9 cellular contexts compared by ENCODE assay signal in the genomic region with DNA sequence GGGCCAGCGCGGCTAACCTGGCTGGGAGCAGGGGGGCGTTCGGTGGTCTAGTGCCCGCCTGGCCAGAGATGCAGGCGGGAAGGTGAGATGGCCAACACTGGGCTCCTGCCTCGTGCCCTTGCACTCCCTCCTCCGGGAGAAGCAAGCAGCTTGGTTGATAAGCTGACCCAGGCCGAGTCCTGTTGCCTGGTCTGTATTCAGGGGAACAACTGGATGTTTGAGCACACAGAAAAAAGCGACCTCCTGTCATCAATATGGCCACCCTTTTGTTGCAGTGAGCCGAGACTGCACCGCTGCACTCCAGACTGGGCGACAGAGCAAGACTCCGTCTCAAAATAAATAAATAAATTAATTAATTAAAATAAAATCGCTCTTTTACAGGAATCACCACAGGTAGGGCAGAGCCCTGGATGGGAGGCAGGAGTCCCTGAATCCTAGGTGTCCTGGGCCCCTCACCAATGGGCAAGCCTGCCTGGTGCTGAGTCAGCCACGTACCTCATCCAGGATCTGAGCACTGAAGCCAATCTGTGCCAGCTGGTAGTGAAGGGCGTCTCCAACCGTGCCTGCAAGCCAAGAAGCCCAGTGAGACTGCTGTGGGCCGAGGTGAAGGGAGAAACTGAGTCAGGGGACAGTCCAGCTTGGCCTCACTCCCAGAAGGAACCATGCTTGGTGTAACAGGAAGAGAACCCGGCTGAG. TPM values are rescaled to one million over a fixed set of nuclear protein-coding genes. Genes with fewer than 3 reads are reported as not detected.
DNase-seq lines count a peak whose midpoint lies in the region; ATAC-seq, FAIRE-seq and TF ChIP-seq lines count a peak whose summit lies in the region.
"Had no signal": no experiment of that assay in that cellular context is flagged by ENCODE, and none has a peak within 500 bp of the region (broad histone marks: within the 10 kb centered on the region; RNA-seq: fewer than 3 reads in every experiment).

No MANE protein-coding gene starts in this region.

- H3K79me2 ChIP-seq in DND-41 (ENCODE audit: insufficient read depth, low read length) (no peaks in the 10 kb centered on the region), parathyroid adenoma (no peaks in the 10 kb centered on the region)

- no peak for FAIRE-seq in D721Med (lab: Jason Lieb, UNC)

- no peaks in the 10 kb centered on the region for H3K36me3 Mint-ChIP-seq in endodermal cell (ENCODE audit: low read depth)
- peaks cover 11% of the 10 kb centered on the region for H3K36me3 Mint-ChIP-seq in glutamatergic neuron (ENCODE audit: unreplicated experiment)

- no peak overlapping the region for H3K4me2 ChIP-seq in DND-41 (ENCODE audit: insufficient read depth, low read length)
- H3K4me2 ChIP-seq in parathyroid adenoma (ENCODE audit: low read length): peak overlapping the region; percentile 93

- no peak for ATAC-seq in DND-41 (ENCODE audit: insufficient read depth, low read depth)

- no peaks in the 10 kb centered on the region for H3K4me1 Mint-ChIP-seq in endodermal cell
- no peaks in the 10 kb centered on the region for H3K4me1 Mint-ChIP-seq in glutamatergic neuron (ENCODE audit: low read depth, unreplicated experiment)

- H3K27me3 ChIP-seq in DND-41 (ENCODE audit: insufficient read depth, low read length, poor library complexity) (no peaks in the 10 kb centered on the region), endodermal cell (ENCODE audit: control insufficient read depth, insufficient read depth, low read length, poor library complexity, severe bottlenecking) (no peaks in the 10 kb centered on the region), parathyroid adenoma (ENCODE audit: control insufficient read depth, insufficient read depth, low read length) (no peaks in the 10 kb centered on the region)

- H3K4me3 ChIP-seq in DND-41 (ENCODE audit: low read depth in 1 of 2, low read length in 2 of 2): no peak overlapping the region
- peak overlapping the region; percentile 70 for H3K4me3 ChIP-seq in endodermal cell (ENCODE audit: low read length)
- H3K4me3 ChIP-seq in parathyroid adenoma (ENCODE audit: low read depth, low read length): peak overlapping the region; percentile 88
- H3K4me3 ChIP-seq: psoas muscle had no signal

- H2AFZ ChIP-seq in DND-41 (ENCODE audit: low read depth, low read length) (no peak overlapping the region), parathyroid adenoma (peak overlapping the region; percentile 99)

- H3K27me3 Mint-ChIP-seq in endodermal cell (ENCODE audit: insufficient read depth) (peaks cover 3% of the 10 kb centered on the region), glutamatergic neuron (ENCODE audit: unreplicated experiment) (peaks cover 9% of the 10 kb centered on the region)

- TF ChIP-seq CTCF in DND-41 (IDR thresholded peaks at IDR 0.05; ENCODE audit: borderline replicate concordance, extremely low read depth, low read length, poor library complexity, severe bottlenecking) (no peak), endodermal cell (conservative IDR thresholded peaks at IDR 0.05) (no peak), parathyroid adenoma (IDR thresholded peaks at IDR 0.05) (no peak), D721Med (IDR thresholded peaks at IDR 0.05; ENCODE audit: insufficient read depth, missing control alignments) (no peak), glutamatergic neuron (IDR thresholded peaks at IDR 0.05; ENCODE audit: partially characterized antibody, unreplicated experiment) (no peak)

- H3K4me1 ChIP-seq in DND-41 (ENCODE audit: insufficient read depth, low read length) (peaks cover 30% of the 10 kb centered on the region), endodermal cell (ENCODE audit: control insufficient read depth, insufficient read depth, low read length) (no peaks in the 10 kb centered on the region), parathyroid adenoma (peaks cover 3% of the 10 kb centered on the region)
- H3K4me1 ChIP-seq: psoas muscle had no signal

- H3K9ac ChIP-seq in DND-41 (ENCODE audit: low read depth, low read length) (no peak overlapping the region), endodermal cell (ENCODE audit: extremely low read depth, low read length, poor library complexity, severe bottlenecking) (no peak overlapping the region), parathyroid adenoma (peak overlapping the region; percentile 53)

- WGBS in endodermal cell (ENCODE audit: insufficient coverage in 1 of 2, insufficient read length in 1 of 2), 2 experiments: 58 to 80% methylated on average over 10 to 19 of the region's 20 CpGs

- H3K27ac ChIP-seq in DND-41 (ENCODE audit: low read length) (peak overlapping the region; percentile 39; the same call in 1 of the 2 replicates), endodermal cell (ENCODE audit: low read depth, low read length) (no peak overlapping the region), parathyroid adenoma (peak overlapping the region; percentile 63)
- H3K27ac ChIP-seq: psoas muscle had no signal

- H3K9me3 ChIP-seq in DND-41 (ENCODE audit: insufficient read depth, low read length, severe bottlenecking) (no peaks in the 10 kb centered on the region), endodermal cell (ENCODE audit: control insufficient read depth, low read length) (no peaks in the 10 kb centered on the region), parathyroid adenoma (ENCODE audit: control insufficient read depth, low read length) (no peaks in the 10 kb centered on the region)
- H3K9me3 ChIP-seq: psoas muscle had no signal

- no peaks in the 10 kb centered on the region for H4K20me1 ChIP-seq in DND-41 (ENCODE audit: insufficient read depth, low read length)

- H3K27ac Mint-ChIP-seq in endodermal cell (peak overlapping the region; percentile 85), glutamatergic neuron (ENCODE audit: unreplicated experiment) (no peak overlapping the region)

- H3K36me3 ChIP-seq in DND-41 (ENCODE audit: insufficient read depth, low read length) (no peaks in the 10 kb centered on the region), endodermal cell (ENCODE audit: control insufficient read depth, insufficient read depth, low read length) (no peaks in the 10 kb centered on the region), parathyroid adenoma (ENCODE audit: control insufficient read depth, insufficient read depth, low read length) (no peaks in the 10 kb centered on the region)

- DNase-seq in DND-41: no peak
- DNase-seq in NCI-H146 (lab: John Stamatoyannopoulos, UW): peak; percentile 40
- no peak for DNase-seq in endodermal cell
- DNase-seq in DMS153 treated with DMSO at 0.1 percent for 48 hours (lab: John Stamatoyannopoulos, UW; ENCODE audit: unreplicated experiment): no peak
- no peak for DNase-seq in D721Med (ENCODE audit: insufficient read length, low spot score)
- DNase-seq in NCI-H446 treated with DMSO at 0.1 percent for 48 hours (lab: John Stamatoyannopoulos, UW): no peak
- no peak for DNase-seq in glutamatergic neuron
- DNase-seq: psoas muscle had no signal

- H3K4me3 Mint-ChIP-seq in endodermal cell: peak overlapping the region; percentile 61
- H3K4me3 Mint-ChIP-seq in glutamatergic neuron (ENCODE audit: unreplicated experiment): no peak overlapping the region

- H3K9me3 Mint-ChIP-seq in endodermal cell (peaks cover 3% of the 10 kb centered on the region), glutamatergic neuron (ENCODE audit: unreplicated experiment) (peaks cover 3% of the 10 kb centered on the region)

RNA-seq across cellular contexts. Expression of a gene that starts 31.8 kb away (rescaled TPM):
- 10 to 100 TPM; 14.7 to 24.6 TPM for total RNA-seq in endodermal cell
- polyA plus RNA-seq in endodermal cell (2013, experiment 1 of 2): 11.6 TPM
- 11.9 TPM for polyA plus RNA-seq in endodermal cell (2013, experiment 2 of 2)
- total RNA-seq in glutamatergic neuron (ENCODE audit: unreplicated experiment): 2.3 TPM

RNA-seq across cellular contexts. Expression of a gene that starts 45.5 kb away (rescaled TPM):
- total RNA-seq in endodermal cell (10 to 100 TPM; 21.8 to 34.3 TPM), glutamatergic neuron (ENCODE audit: unreplicated experiment) (19.2 TPM)
- polyA plus RNA-seq in endodermal cell (2013, experiment 1 of 2): 47.8 TPM
- polyA plus RNA-seq in endodermal cell (2013, experiment 2 of 2): 49.2 TPM

RNA-seq across cellular contexts. Expression of a gene that starts 59.5 kb away (rescaled TPM):
- total RNA-seq in endodermal cell (under 1 TPM; 0.46 to 0.57 TPM), glutamatergic neuron (ENCODE audit: unreplicated experiment) (6.6 TPM)
- 0.36 TPM for polyA plus RNA-seq in endodermal cell (2013, experiment 1 of 2)
- polyA plus RNA-seq in endodermal cell (2013, experiment 2 of 2): 0.46 TPM

Comparison
In these comparisons a context has a peak if more than half of its experiments do, and no peak if none do; other contexts are left out.
1. H3K4me3 ChIP-seq: peak in endodermal cell (single experiment) and parathyroid adenoma (single experiment); none in DND-41 (0 of 2).